9 cellular contexts compared by ENCODE assay signal in the genomic region with DNA sequence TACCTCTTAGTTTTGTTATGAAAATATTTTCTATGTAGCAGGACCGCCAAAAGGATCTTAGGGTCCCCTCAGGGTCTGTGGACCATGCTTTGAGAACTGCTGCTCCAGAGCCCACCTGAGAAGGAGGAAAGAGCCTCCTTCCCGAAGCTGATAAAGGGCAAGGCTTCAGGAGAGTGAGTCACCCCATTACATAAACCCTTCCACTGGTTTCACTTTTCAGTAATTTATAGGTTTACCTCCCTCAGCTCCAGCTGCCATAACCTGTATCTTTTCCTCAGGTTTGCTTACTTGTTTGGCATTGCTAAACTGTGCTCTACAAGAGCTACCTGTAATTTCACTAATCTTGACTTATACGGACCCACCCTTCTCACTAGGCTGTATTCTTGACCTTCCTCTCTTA. TPM values are rescaled to one million over a fixed set of nuclear protein-coding genes. Genes with fewer than 3 reads are reported as not detected.
DNase-seq lines count a peak whose midpoint lies in the region; ATAC-seq and TF ChIP-seq lines count a peak whose summit lies in the region.
"Had no signal": no experiment of that assay in that cellular context is flagged by ENCODE, and none has a peak within 500 bp of the region (broad histone marks: within the 10 kb centered on the region; RNA-seq: fewer than 3 reads in every experiment).

No MANE protein-coding gene starts in this region.

- no peaks in the 10 kb centered on the region for H3K9me3 Mint-ChIP-seq in CD8-positive, alpha-beta T cell

- H3K36me3 Mint-ChIP-seq in CD8-positive, alpha-beta T cell = peaks cover 16% of the 10 kb centered on the region

- no peaks in the 10 kb centered on the region for H3K36me3 ChIP-seq in colonic mucosa
- H3K36me3 ChIP-seq in CD8-positive, alpha-beta T cell (ENCODE audit: insufficient read depth, low read length) = no peaks in the 10 kb centered on the region

- peak overlapping the region; percentile 45 for H3K27ac ChIP-seq in colonic mucosa
- no peak overlapping the region for H3K27ac ChIP-seq in CD8-positive, alpha-beta T cell (ENCODE audit: low read depth, low read length)
- H3K27ac ChIP-seq: tibial artery had no signal

- intact Hi-C loops in colonic mucosa (cut with DNase I) = no loop called here
- intact Hi-C loops in CD8-positive, alpha-beta T cell (cut with DNase I, micrococcal nuclease) = loop anchor here in 1 of 2 experiments (10.0 kb wide), 1 partner anchor 488 kb away; the partner anchor contains the start of gene ZFAND2B

- CTCF ChIA-PET in CD8-positive, alpha-beta T cell (lab: Charles Lee) = no interaction called here

- no peaks in the 10 kb centered on the region for H3K9me3 ChIP-seq in colonic mucosa
- H3K9me3 ChIP-seq in CD8-positive, alpha-beta T cell (ENCODE audit: low read length) = no peaks in the 10 kb centered on the region
- H3K9me3 ChIP-seq: tibial artery had no signal

- no peak overlapping the region for H3K27ac Mint-ChIP-seq in CD8-positive, alpha-beta T cell
- H3K27ac Mint-ChIP-seq: activated naive CD8-positive, alpha-beta T cell had no signal

- DNase-seq in M059J (ENCODE audit: low read depth) (peak; percentile 61), colonic mucosa (peak; percentile 20), renal cortical epithelial cell (ENCODE audit: low read depth) (peak; percentile 73)
- DNase-seq in CD8-positive, alpha-beta T cell = no peak
- no peak for DNase-seq in activated naive CD4-positive, alpha-beta T cell treated with anti-CD3 and anti-CD28 coated beads, Interleukin-2, amount 50 U/mL, for 16 hours
- DNase-seq: MV-4-11, tibial artery had no signal

- no peaks in the 10 kb centered on the region for H3K4me1 ChIP-seq in colonic mucosa
- H3K4me1 ChIP-seq in CD8-positive, alpha-beta T cell (ENCODE audit: insufficient read depth, low read length) = no peaks in the 10 kb centered on the region

- H3K4me3 Mint-ChIP-seq in CD8-positive, alpha-beta T cell = no peak overlapping the region
- H3K4me3 Mint-ChIP-seq: activated naive CD8-positive, alpha-beta T cell had no signal

- H3K27me3 Mint-ChIP-seq in CD8-positive, alpha-beta T cell (ENCODE audit: low read depth) = no peaks in the 10 kb centered on the region
- H3K27me3 Mint-ChIP-seq: activated naive CD8-positive, alpha-beta T cell had no signal

- H3K4me3 ChIP-seq in colonic mucosa = no peak overlapping the region
- H3K4me3 ChIP-seq in CD8-positive, alpha-beta T cell (ENCODE audit: low read depth, low read length) = no peak overlapping the region
- H3K4me3 ChIP-seq: tibial artery had no signal

- TF ChIP-seq CTCF in colonic mucosa (IDR thresholded peaks at IDR 0.05) = no peak
- TF ChIP-seq CTCF in CD8-positive, alpha-beta T cell (IDR thresholded peaks at IDR 0.05) = no peak

- no peak for ATAC-seq in CD8-positive, alpha-beta T cell
- ATAC-seq in HG03139 (IDR thresholded peaks at IDR 0.05; ENCODE audit: unreplicated experiment) = no peak

- H3K9ac ChIP-seq in colonic mucosa (ENCODE audit: low read depth in 2 of 2, low read length in 2 of 2) = peak overlapping the region in 1 of 2 donors; percentile 6

- H3K4me1 Mint-ChIP-seq in CD8-positive, alpha-beta T cell (ENCODE audit: low read depth) = peaks cover 14% of the 10 kb centered on the region

- POLR2A ChIA-PET in CD8-positive, alpha-beta T cell (lab: Charles Lee) = interaction anchor here (0.5 kb wide), 1 partner anchor 47 kb away, joined by 3 read pairs; no protein-coding TSS in a partner anchor

- no peaks in the 10 kb centered on the region for H3K27me3 ChIP-seq in colonic mucosa
- H3K27me3 ChIP-seq in CD8-positive, alpha-beta T cell (ENCODE audit: insufficient read depth, low read length) = no peaks in the 10 kb centered on the region
- H3K27me3 ChIP-seq: tibial artery had no signal

RNA-seq across cellular contexts. Expression of gene TTLL4, which starts 6.6 kb away (rescaled TPM):
- 9.5 and 17.9 TPM in 2 replicates for total RNA-seq in M059J (2014; rRNA removed; shearing (Covaris generic))
- total RNA-seq in colonic mucosa (10 to 100 TPM; 27.5 to 36.7 TPM), renal cortical epithelial cell (4.9 and 17.9 TPM in 2 replicates)
- 1 to 10 TPM; 6.9 to 8.1 TPM for total RNA-seq in CD8-positive, alpha-beta T cell

RNA-seq across cellular contexts. Expression of gene STK36, which starts 45.4 kb away (rescaled TPM):
- total RNA-seq in M059J (2014; rRNA removed; shearing (Covaris generic)) = 8.2 and 11.9 TPM in 2 replicates
- total RNA-seq in colonic mucosa (10 to 100 TPM; 17.8 to 36.7 TPM), renal cortical epithelial cell (9.2 and 50.5 TPM in 2 replicates)
- 1 to 10 TPM; 7.5 to 8.1 TPM for total RNA-seq in CD8-positive, alpha-beta T cell

RNA-seq across cellular contexts. Expression of gene RNF25, which starts 45.5 kb away (rescaled TPM):
- total RNA-seq in M059J (2014; rRNA removed; shearing (Covaris generic)) = 36.1 and 40.0 TPM in 2 replicates
- total RNA-seq in colonic mucosa (10 to 100 TPM; 12.6 to 20.7 TPM), renal cortical epithelial cell (21.1 and 29.5 TPM in 2 replicates)
- 10 to 100 TPM; 26.0 to 29.3 TPM for total RNA-seq in CD8-positive, alpha-beta T cell

RNA-seq across cellular contexts. Expression of gene BCS1L, which starts 57.8 kb away (rescaled TPM):
- 11.6 and 20.4 TPM in 2 replicates for total RNA-seq in M059J (2014; rRNA removed; shearing (Covaris generic))
- 10 to 100 TPM; 21.7 to 63.7 TPM for total RNA-seq in colonic mucosa
- 30.0 and 35.6 TPM in 2 replicates for total RNA-seq in renal cortical epithelial cell
- 10 to 100 TPM; 13.1 to 17.4 TPM for total RNA-seq in CD8-positive, alpha-beta T cell

RNA-seq across cellular contexts. Expression of gene ZNF142, which starts 57.8 kb away (rescaled TPM):
- total RNA-seq in M059J (2014; rRNA removed; shearing (Covaris generic)) = 7.4 and 14.8 TPM in 2 replicates
- total RNA-seq in colonic mucosa (10 to 100 TPM; 14.8 to 25.3 TPM), renal cortical epithelial cell (3.5 and 15.6 TPM in 2 replicates)
- 10 to 100 TPM; 41.6 to 42.6 TPM for total RNA-seq in CD8-positive, alpha-beta T cell

Comparison
In these comparisons a context has a peak if more than half of its experiments do, and no peak if none do; other contexts are left out.
1. DNase-seq: peak in M059J (single experiment), colonic mucosa (single experiment) and renal cortical epithelial cell (single experiment); none in CD8-positive, alpha-beta T cell (0 of 7) and activated naive CD4-positive, alpha-beta T cell treated with anti-CD3 and anti-CD28 coated beads, Interleukin-2, amount 50 U/mL, for 16 hours (single experiment).